In the genomic region with DNA sequence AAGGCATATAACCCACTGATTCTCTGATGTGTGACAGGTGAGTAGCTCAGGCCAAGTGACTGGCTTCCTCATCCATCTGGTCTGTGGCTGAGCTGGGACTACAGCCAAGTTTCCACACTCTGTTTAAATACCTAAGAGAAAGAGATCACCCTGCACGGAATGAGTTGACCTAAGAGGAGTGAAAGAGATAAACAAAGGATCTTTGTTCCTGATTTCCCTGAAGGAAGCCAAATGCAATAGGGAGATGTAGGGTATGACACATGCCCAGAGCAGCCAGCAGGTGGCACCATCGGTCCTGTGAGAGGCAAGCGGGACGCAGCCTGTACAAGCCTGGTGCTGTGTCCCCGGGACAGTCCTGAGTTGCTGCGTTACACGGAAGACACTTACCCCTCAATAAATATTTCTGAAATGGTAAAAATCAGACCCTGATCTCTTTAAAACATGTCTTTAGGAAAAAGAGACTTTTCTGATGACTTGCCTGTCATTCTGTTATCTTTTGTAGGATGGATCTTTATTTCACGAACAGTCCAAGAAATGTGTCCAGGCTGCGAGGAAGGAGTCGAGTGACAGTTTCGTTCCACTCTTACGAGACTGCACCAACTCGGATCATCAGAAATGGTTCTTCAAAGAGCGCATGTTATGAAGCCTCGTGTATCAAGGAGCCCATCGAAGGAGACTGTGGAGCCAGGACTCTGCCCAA, we compare ENCODE assay signal across 8 cellular contexts. TPM values are rescaled to one million over a fixed set of nuclear protein-coding genes. Genes with fewer than 3 reads are reported as not detected.
DNase-seq lines count a peak whose midpoint lies in the region; ATAC-seq and TF ChIP-seq lines count a peak whose summit lies in the region.

No MANE protein-coding gene starts in this region.

- H3K27ac Mint-ChIP-seq in endodermal cell = peak overlapping the region; percentile 78

- peaks cover 34% of the 10 kb centered on the region for H3K4me1 Mint-ChIP-seq in endodermal cell

- peak; percentile 98 for TF ChIP-seq CTCF in endodermal cell (conservative IDR thresholded peaks at IDR 0.05)

- H3K4me3 Mint-ChIP-seq in endodermal cell = no peak overlapping the region

- H3K9me3 ChIP-seq in endodermal cell (ENCODE audit: control insufficient read depth, low read length) = no peaks in the 10 kb centered on the region

- H3K4me3 ChIP-seq in endodermal cell (ENCODE audit: low read length) = no peak overlapping the region

- DNase-seq in C1 segment of cervical spinal cord (lab: John Stamatoyannopoulos, UW) (peak; percentile 14 to 95 (median 66)), GM19240 (ENCODE audit: insufficient read length, low spot score) (peak; percentile 78), NOMO-1 (lab: John Stamatoyannopoulos, UW; ENCODE audit: unreplicated experiment in 2 of 2) (peak; percentile 45 to 52), endodermal cell (peak; percentile 95), midbrain (lab: John Stamatoyannopoulos, UW) (peak; percentile 93)
- peak; percentile 25 to 59 (median 55) for DNase-seq in activated CD8-positive, alpha-beta memory T cell treated with anti-CD3 and anti-CD28 coated beads for 48 hours (ENCODE audit: low read depth in 2 of 3, low spot score in 2 of 3)
- peak; percentile 56 for DNase-seq in stimulated activated CD8-positive, alpha-beta memory T cell treated with anti-CD3 and anti-CD28 coated beads, Interleukin-15, amount 100 ng/mL, for 24 hours (ENCODE audit: low read depth)

- peaks cover 14% of the 10 kb centered on the region for H3K36me3 Mint-ChIP-seq in endodermal cell (ENCODE audit: low read depth)

- no peaks in the 10 kb centered on the region for H3K9me3 Mint-ChIP-seq in endodermal cell

- H3K9ac ChIP-seq in endodermal cell (ENCODE audit: extremely low read depth, low read length, poor library complexity, severe bottlenecking) = no peak overlapping the region

- peak overlapping the region; percentile 16 for H3K27ac ChIP-seq in endodermal cell (ENCODE audit: low read depth, low read length)

- peaks cover 34% of the 10 kb centered on the region for H3K4me1 ChIP-seq in endodermal cell (ENCODE audit: control insufficient read depth, insufficient read depth, low read length)

- H3K27me3 ChIP-seq in endodermal cell (ENCODE audit: control insufficient read depth, insufficient read depth, low read length, poor library complexity, severe bottlenecking) = no peaks in the 10 kb centered on the region

- WGBS in endodermal cell (ENCODE audit: insufficient coverage in 1 of 2, insufficient read length in 1 of 2), 2 experiments = 48 to 64% methylated on average over 12 to 16 of the region's 16 CpGs

- H3K27me3 Mint-ChIP-seq in endodermal cell (ENCODE audit: insufficient read depth) = no peaks in the 10 kb centered on the region

- H3K36me3 ChIP-seq in endodermal cell (ENCODE audit: control insufficient read depth, insufficient read depth, low read length) = no peaks in the 10 kb centered on the region

- ATAC-seq in HG03558 (IDR thresholded peaks at IDR 0.05; ENCODE audit: extremely low read depth, unreplicated experiment) = peak; percentile 68

RNA-seq across cellular contexts. Expression of a gene that starts 41.1 kb away (rescaled TPM):
- 10 to 100 TPM; 24.0 to 56.3 TPM for total RNA-seq in endodermal cell
- 14.2 TPM for polyA plus RNA-seq in endodermal cell (2013, experiment 1 of 2)
- 13.1 TPM for polyA plus RNA-seq in endodermal cell (2013, experiment 2 of 2)

RNA-seq across cellular contexts. Expression of a gene that starts 52.2 kb away (rescaled TPM):
- 10 to 100 TPM; 41.7 to 55.2 TPM for total RNA-seq in endodermal cell
- polyA plus RNA-seq in endodermal cell (2013, experiment 1 of 2) = 28.1 TPM
- 26.3 TPM for polyA plus RNA-seq in endodermal cell (2013, experiment 2 of 2)
